In the genomic region with DNA sequence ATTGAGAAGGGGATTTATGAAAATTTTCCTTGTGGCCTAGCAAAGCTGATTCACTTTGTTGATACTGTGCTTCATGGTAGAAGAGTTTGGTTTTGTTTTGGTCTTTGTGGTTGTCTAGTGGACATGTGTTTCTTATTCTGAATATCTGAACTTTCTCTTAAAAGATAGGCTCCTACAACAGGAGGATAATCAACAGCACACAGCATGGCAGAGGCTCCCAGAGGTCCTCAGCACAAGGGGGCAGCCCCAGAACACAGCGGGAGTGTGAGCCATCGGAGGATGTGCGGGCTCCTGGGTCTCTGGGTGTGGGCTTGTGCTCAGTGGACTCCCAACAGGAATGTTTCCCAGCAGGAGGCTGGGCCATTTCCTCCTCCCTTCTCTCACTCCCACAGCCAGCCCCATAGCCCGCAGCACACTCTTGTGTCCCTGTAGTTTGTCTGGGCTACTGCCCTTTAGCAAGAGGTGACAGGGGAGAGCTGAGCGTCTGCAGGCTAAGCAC, we compare ENCODE assay signal across 11 cellular contexts.
A peak's percentile ranks its signal among the peaks of the same experiment; 100 is the strongest.
DNase-seq lines count a peak whose midpoint lies in the region; ATAC-seq and TF ChIP-seq lines count a peak whose summit lies in the region.
"Had no signal": no experiment of that assay in that cellular context is flagged by ENCODE, and none has a peak within 500 bp of the region (broad histone marks: within the 10 kb centered on the region; RNA-seq: fewer than 3 reads in every experiment).

No MANE protein-coding gene starts in this region.

- H3K36me3 ChIP-seq in skeletal muscle satellite cell (ENCODE audit: insufficient read depth, low read length): peaks cover 81% of the 10 kb centered on the region

- H3K9me3 ChIP-seq in skeletal muscle satellite cell (replicated peaks; ENCODE audit: low read length): no peaks in the 10 kb centered on the region
- H3K9me3 ChIP-seq: Peyer's patch, psoas muscle had no signal

- peak overlapping the region; percentile 11 for H3K4me2 ChIP-seq in skeletal muscle satellite cell (ENCODE audit: low read length)
- H3K4me2 ChIP-seq: KMS-11 had no signal

- H3K4me3 Mint-ChIP-seq in WTC11: no peak overlapping the region

- TF ChIP-seq CTCF in WTC11 (IDR thresholded peaks at IDR 0.05): no peak

- H3K4me3 ChIP-seq in skeletal muscle satellite cell (ENCODE audit: low read length): no peak overlapping the region
- H3K4me3 ChIP-seq: Peyer's patch, psoas muscle had no signal

- peaks cover 54% of the 10 kb centered on the region for H3K4me1 Mint-ChIP-seq in WTC11

- H3K4me1 ChIP-seq in skeletal muscle satellite cell (ENCODE audit: control insufficient read depth, insufficient read depth, low read length): peaks cover 80% of the 10 kb centered on the region
- H3K4me1 ChIP-seq: Peyer's patch, psoas muscle had no signal

- CTCF ChIA-PET in WTC11 (lab: Charles Lee): interaction anchor here (0.7 to 1.9 kb wide), 4 partner anchors 12 to 231 kb away, joined by 3 to 9 read pairs (median 4); no protein-coding TSS in a partner anchor

- H3K9ac ChIP-seq in skeletal muscle satellite cell (ENCODE audit: low read depth, low read length): peak overlapping the region; percentile 48
- H3K9ac ChIP-seq: KMS-11 had no signal

- H3K27me3 ChIP-seq in skeletal muscle satellite cell (ENCODE audit: control insufficient read depth, insufficient read depth, low read length): no peaks in the 10 kb centered on the region
- H3K27me3 ChIP-seq: Peyer's patch had no signal

- DNase-seq in GM03348 (ENCODE audit: low spot score) (peak; percentile 64), WTC11 (ENCODE audit: low spot score) (peak; percentile 24), glomerular visceral epithelial cell (ENCODE audit: extremely low spot score) (peak; percentile 44), NCI-H187 (lab: John Stamatoyannopoulos, UW) (no peak), ureter (ENCODE audit: low spot score) (no peak)
- DNase-seq: Peyer's patch, psoas muscle had no signal

- H3K27ac Mint-ChIP-seq in WTC11: peak overlapping the region; percentile 73; the same call in 1 of the 2 replicates

- ATAC-seq in WTC11 (peak; percentile 58), HG03378 (IDR thresholded peaks at IDR 0.05; ENCODE audit: unreplicated experiment) (no peak), HG02973 (IDR thresholded peaks at IDR 0.05; ENCODE audit: unreplicated experiment) (no peak)

- POLR2A ChIA-PET in WTC11 (lab: Charles Lee): no interaction called here

- H3K9me3 Mint-ChIP-seq in WTC11: no peaks in the 10 kb centered on the region

- H3K27me3 Mint-ChIP-seq in WTC11 (ENCODE audit: low read depth): no peaks in the 10 kb centered on the region

- H3K36me3 Mint-ChIP-seq in WTC11: peaks cover 33% of the 10 kb centered on the region

TF ChIP-seq in WTC11, 78 proteins besides CTCF, POLR2A, EP300 and RAD21:
- TF ChIP-seq FOXK1 (CRISPR knock-in tag; IDR thresholded peaks at IDR 0.05) (no peak), E2F4 (CRISPR knock-in tag; IDR thresholded peaks at IDR 0.05; ENCODE audit: borderline replicate concordance, low read depth) (no peak), ZNF423 (CRISPR knock-in tag; IDR thresholded peaks at IDR 0.05) (peak; percentile 70), MYBL2 (CRISPR knock-in tag; IDR thresholded peaks at IDR 0.05) (no peak)

Comparison
In these comparisons a context has a peak if more than half of its experiments do, and no peak if none do; other contexts are left out.
1. DNase-seq: peak in GM03348 (single experiment), WTC11 (single experiment) and glomerular visceral epithelial cell (single experiment); none in NCI-H187 (0 of 2) and ureter (single experiment).